Comparison of ENCODE assay signal across 2 cellular contexts in the genomic region with DNA sequence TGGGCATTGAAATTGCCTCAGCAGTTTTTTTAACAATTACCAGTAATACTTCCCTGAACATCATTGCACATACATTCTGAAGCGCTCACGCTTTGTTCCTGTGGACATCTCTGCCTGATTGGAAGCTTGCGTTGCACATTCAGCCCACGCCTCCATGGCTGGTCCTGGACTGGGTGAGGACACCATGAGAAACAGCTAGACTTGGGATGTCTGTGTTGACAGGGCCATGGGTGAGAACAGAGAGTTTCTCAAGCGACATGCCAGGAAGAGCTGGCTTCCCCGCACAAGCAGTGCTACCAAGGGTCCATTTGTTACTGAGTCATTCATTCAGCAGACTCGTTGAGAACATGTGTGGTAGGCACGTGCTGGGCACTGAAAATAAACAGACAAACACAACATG.
TF ChIP-seq lines count a peak whose summit lies in the region.

No MANE protein-coding gene starts in this region.

TF ChIP-seq in IMR-90, 13 proteins besides CTCF, POLR2A, EP300 and RAD21:
- TF ChIP-seq MAFK (IDR thresholded peaks at IDR 0.05; ENCODE audit: low read depth, low read length), result no peak
- TF ChIP-seq, protein P1, sequence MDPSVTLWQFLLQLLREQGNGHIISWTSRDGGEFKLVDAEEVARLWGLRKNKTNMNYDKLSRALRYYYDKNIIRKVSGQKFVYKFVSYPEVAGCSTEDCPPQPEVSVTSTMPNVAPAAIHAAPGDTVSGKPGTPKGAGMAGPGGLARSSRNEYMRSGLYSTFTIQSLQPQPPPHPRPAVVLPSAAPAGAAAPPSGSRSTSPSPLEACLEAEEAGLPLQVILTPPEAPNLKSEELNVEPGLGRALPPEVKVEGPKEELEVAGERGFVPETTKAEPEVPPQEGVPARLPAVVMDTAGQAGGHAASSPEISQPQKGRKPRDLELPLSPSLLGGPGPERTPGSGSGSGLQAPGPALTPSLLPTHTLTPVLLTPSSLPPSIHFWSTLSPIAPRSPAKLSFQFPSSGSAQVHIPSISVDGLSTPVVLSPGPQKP (IDR thresholded peaks at IDR 0.05; ENCODE audit: borderline replicate concordance, low read depth, low read length), result no peak
- no peak for TF ChIP-seq MXI1 (IDR thresholded peaks at IDR 0.05; ENCODE audit: borderline replicate concordance, low read depth, low read length)

TF ChIP-seq in H1, 55 proteins besides CTCF, POLR2A, EP300 and RAD21:
- no peak for TF ChIP-seq BRCA1 (IDR thresholded peaks at IDR 0.05; ENCODE audit: low read depth, low read length)
